Comparison of ENCODE assay signal across 8 cellular contexts in the genomic region with DNA sequence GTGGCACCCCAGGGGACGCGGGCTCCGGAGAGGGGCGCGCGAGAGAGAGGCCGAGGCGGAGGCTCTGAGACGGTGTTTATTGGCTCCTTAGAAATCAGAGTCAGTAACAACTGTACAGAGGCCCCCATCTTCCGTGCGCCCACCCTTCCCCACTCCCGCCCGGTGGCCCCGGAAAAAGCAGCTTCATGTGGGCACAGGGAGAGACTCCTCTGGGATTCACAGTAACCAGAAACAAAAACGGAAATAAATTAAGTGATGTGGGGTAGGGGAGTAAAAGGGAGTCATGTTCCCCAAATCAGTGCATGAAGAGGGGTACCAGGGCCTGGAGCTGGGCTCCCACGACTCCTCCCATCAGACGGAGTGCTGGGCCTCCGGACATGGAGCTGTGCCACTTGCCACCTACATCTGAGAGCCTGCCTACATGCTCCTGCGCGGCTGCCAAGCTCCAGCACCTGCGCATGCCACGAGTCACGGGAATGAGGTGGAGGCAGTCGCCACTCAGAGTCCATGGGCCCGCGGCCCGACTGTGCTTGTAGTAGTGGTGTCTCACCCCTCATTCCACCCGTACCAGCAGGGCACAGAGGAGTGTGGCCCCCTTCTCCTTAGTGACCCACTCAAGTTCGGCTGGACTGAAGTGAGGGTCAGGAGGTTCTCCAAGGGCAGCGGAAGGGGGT. TPM values are rescaled to one million over a fixed set of nuclear protein-coding genes. Genes with fewer than 3 reads are reported as not detected.
DNase-seq lines count a peak whose midpoint lies in the region; ATAC-seq, FAIRE-seq and TF ChIP-seq lines count a peak whose summit lies in the region.

No MANE protein-coding gene starts in this region.

- H3K4me3 ChIP-seq in GM12864 (ENCODE audit: low read depth, low read length) = peak overlapping the region; percentile 68
- H3K4me3 ChIP-seq in Peyer's patch = peak overlapping the region; percentile 82 to 97 (median 90)
- H3K4me3 ChIP-seq in esophagus muscularis mucosa = peak overlapping the region; percentile 74 to 93 (median 90)
- H3K4me3 ChIP-seq in pancreas = peak overlapping the region; percentile 71 to 93 (median 92)

- TF ChIP-seq POLR2A in Peyer's patch (IDR thresholded peaks at IDR 0.05) (no peak), esophagus muscularis mucosa (IDR thresholded peaks at IDR 0.05; ENCODE audit: low read depth) (no peak)

- H3K4me1 ChIP-seq in Peyer's patch (peaks cover 0 to 26% (median 9%) of the 10 kb centered on the region in 4 donors), esophagus muscularis mucosa (peaks cover 37 to 48% (median 44%) of the 10 kb centered on the region in 4 donors), pancreas (peaks cover 12 to 23% (median 16%) of the 10 kb centered on the region in 3 donors)

- H3K27ac ChIP-seq in Peyer's patch = peak overlapping the region; percentile 86 to 98 (median 91)
- peak overlapping the region; percentile 84 to 94 (median 93) for H3K27ac ChIP-seq in esophagus muscularis mucosa (replicated peaks in 1 of 4)
- peak overlapping the region; percentile 82 to 91 (median 88) for H3K27ac ChIP-seq in pancreas

- 41% methylated on average over 29 of the region's 30 CpGs for WGBS in esophagus muscularis mucosa
- 17 to 23% methylated on average over 30 of the region's 30 CpGs for WGBS in pancreas, 2 donors

- DNase-seq in GM12864 (ENCODE audit: low read depth) = no peak
- DNase-seq in Peyer's patch = no peak
- no peak for DNase-seq in esophagus muscularis mucosa (ENCODE audit: extremely low spot score)
- peak in 4 of 6 donors; percentile 51 to 86 (median 66) for DNase-seq in pancreas
- no peak for DNase-seq in NOMO-1 treated with DMSO at 0.1 percent for 48 hours (lab: John Stamatoyannopoulos, UW; ENCODE audit: unreplicated experiment)

- H3K9me3 ChIP-seq in Peyer's patch (no peaks in the 10 kb centered on the region), esophagus muscularis mucosa (no peaks in the 10 kb centered on the region), pancreas (no peaks in the 10 kb centered on the region)

- ATAC-seq in pancreas = peak; percentile 26 to 51 (median 34)
- ATAC-seq in HG03175 (IDR thresholded peaks at IDR 0.05; ENCODE audit: unreplicated experiment) = no peak
- ATAC-seq in HG02759 (IDR thresholded peaks at IDR 0.05; ENCODE audit: unreplicated experiment) = no peak
- ATAC-seq in GM21367 (IDR thresholded peaks at IDR 0.05; ENCODE audit: unreplicated experiment) = no peak

- H3K27me3 ChIP-seq in Peyer's patch (no peaks in the 10 kb centered on the region), esophagus muscularis mucosa (no peaks in the 10 kb centered on the region), pancreas (no peaks in the 10 kb centered on the region)

- TF ChIP-seq CTCF in GM12864 (IDR thresholded peaks at IDR 0.05; ENCODE audit: low read depth, low read length, missing control alignments) (no peak), Peyer's patch (IDR thresholded peaks at IDR 0.05) (no peak), esophagus muscularis mucosa (IDR thresholded peaks at IDR 0.05) (no peak), pancreas (IDR thresholded peaks at IDR 0.05) (no peak)

- FAIRE-seq in pancreas (lab: Jason Lieb, UNC) = no peak

- intact Hi-C loops in esophagus muscularis mucosa (cut with DNase I) = no loop called here
- intact Hi-C loops in pancreas (cut with DNase I) = loop anchor here in 1 of 3 donors (10.0 kb wide), 1 partner anchor 51 kb away; a partner anchor contains a TSS

- TF ChIP-seq EP300 in esophagus muscularis mucosa (IDR thresholded peaks at IDR 0.05) = no peak

- peaks cover 0 to 59% (median 0%) of the 10 kb centered on the region in 3 donors for H3K36me3 ChIP-seq in Peyer's patch
- peaks cover 58 to 86% (median 73%) of the 10 kb centered on the region in 4 donors for H3K36me3 ChIP-seq in esophagus muscularis mucosa
- peaks cover 6 to 43% (median 32%) of the 10 kb centered on the region in 3 donors for H3K36me3 ChIP-seq in pancreas

RNA-seq across cellular contexts. Expression of a gene that starts 0.5 kb away (rescaled TPM):
- total RNA-seq in Peyer's patch (100 to 1,000 TPM in 1 of 4 donors, 10 to 100 TPM in 3; 93.2 to 148 (median 94.2) TPM), esophagus muscularis mucosa (100 to 1,000 TPM in 1 of 4 donors, 10 to 100 TPM in 3; 89.6 to 112 (median 90.2) TPM), pancreas (10 to 100 TPM; 22.1 to 33.5 (median 27.6) TPM)
- 100 to 1,000 TPM in 1 of 2 donors, 10 to 100 TPM in 1; 68.9 to 101 TPM for polyA plus RNA-seq in pancreas

RNA-seq across cellular contexts. Expression of a gene that starts 8.3 kb away (rescaled TPM):
- 100 to 1,000 TPM in 3 of 4 donors, 10 to 100 TPM in 1; 94.4 to 128 (median 120) TPM for total RNA-seq in Peyer's patch
- total RNA-seq in esophagus muscularis mucosa = 100 to 1,000 TPM; 145 to 214 (median 204) TPM
- total RNA-seq in pancreas = 100 to 1,000 TPM; 104 to 220 (median 187) TPM
- polyA plus RNA-seq in pancreas = 100 to 1,000 TPM; 167 to 205 TPM

RNA-seq across cellular contexts. Expression of a gene that starts 13.4 kb away (rescaled TPM):
- total RNA-seq in Peyer's patch = 10 to 100 TPM; 23.3 to 69.0 (median 53.9) TPM
- 10 to 100 TPM; 13.9 to 27.0 (median 20.6) TPM for total RNA-seq in esophagus muscularis mucosa
- total RNA-seq in pancreas = 10 to 100 TPM; 12.6 to 27.1 (median 15.4) TPM
- polyA plus RNA-seq in pancreas = 10 to 100 TPM; 49.0 to 72.1 TPM

RNA-seq across cellular contexts. Expression of a gene that starts 20.6 kb away (rescaled TPM):
- total RNA-seq in Peyer's patch = 100 to 1,000 TPM in 1 of 4 donors, 10 to 100 TPM in 3; 15.6 to 696 (median 24.0) TPM
- 10 to 100 TPM in 1 of 4 donors, 1 to 10 TPM in 3; 2.1 to 11.4 (median 4.6) TPM for total RNA-seq in esophagus muscularis mucosa
- total RNA-seq in pancreas = 1 to 10 TPM; 1.6 to 5.6 (median 3.0) TPM
- 1 to 10 TPM; 2.9 to 4.4 TPM for polyA plus RNA-seq in pancreas

RNA-seq across cellular contexts. Expression of a gene that starts 21.3 kb away (rescaled TPM):
- total RNA-seq in Peyer's patch (10 to 100 TPM; 20.7 to 70.0 (median 24.6) TPM), esophagus muscularis mucosa (1 to 10 TPM; 3.6 to 8.7 (median 4.4) TPM), pancreas (under 1 TPM; 0.12 to 0.59 (median 0.29) TPM)
- 1 to 10 TPM; 1.2 TPM for polyA plus RNA-seq in pancreas

Comparison
In these comparisons a context has a peak if more than half of its experiments do, and no peak if none do; other contexts are left out.
1. DNase-seq: peak in pancreas (4 of 6); none in GM12864 (single experiment), Peyer's patch (0 of 3), esophagus muscularis mucosa (single experiment) and NOMO-1 treated with DMSO at 0.1 percent for 48 hours (single experiment).
2. ATAC-seq: peak in pancreas (4 of 4); none in HG03175 (single experiment), HG02759 (single experiment) and GM21367 (single experiment).
3. Peak in every context shown above with its lines, with median percentiles within 50 percentile points of each other: H3K4me3 ChIP-seq and H3K27ac ChIP-seq.